Comparison of ENCODE assay signal across 19 cellular contexts in the genomic region with DNA sequence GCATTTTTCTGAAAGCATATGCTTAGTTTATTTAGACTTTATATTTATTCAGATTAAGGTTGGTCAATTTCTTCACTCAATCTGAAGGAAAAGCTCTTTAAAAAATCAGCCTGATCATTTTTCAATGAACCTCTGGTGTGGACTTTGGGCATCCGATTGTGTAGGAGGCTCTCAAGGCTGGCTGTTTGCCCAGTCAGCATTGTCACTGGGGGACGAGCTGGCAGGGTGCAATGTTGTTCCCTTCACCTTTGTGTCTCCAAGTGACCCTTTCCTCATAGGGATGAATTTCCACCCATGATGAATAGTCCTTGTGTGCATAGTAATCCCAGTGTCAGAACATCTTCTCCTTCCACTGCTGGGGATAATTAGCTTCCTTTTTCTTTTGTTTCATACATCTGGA.
"Had no signal": no experiment of that assay in that cellular context is flagged by ENCODE, and none has a peak within 500 bp of the region (broad histone marks: within the 10 kb centered on the region; RNA-seq: fewer than 3 reads in every experiment).

No MANE protein-coding gene starts in this region.

- H3K9me3 ChIP-seq: SK-N-SH had no signal

- H3K27ac ChIP-seq: KMS-11, RWPE1 had no signal

- H3K9ac ChIP-seq: KMS-11, SK-N-SH had no signal

- DNase-seq: IMR-90, Kasumi-1, MM.1S, NCI-H1092 treated with DMSO at 0.1 percent for 48 hours, NCI-H1436 treated with DMSO at 0.1 percent for 48 hours, NCI-H1694, NCI-H187 treated with DMSO at 0.1 percent for 48 hours, NCI-H2029 treated with DMSO at 0.1 percent for 48 hours, NCI-H2171 treated with DMSO at 0.1 percent for 48 hours, NCI-H524, NCI-H526 treated with DMSO at 0.1 percent for 48 hours, NCI-H748 treated with DMSO at 0.1 percent for 48 hours, PC-3, SHP77, SK-N-SH, SW 1271 had no signal

- H3K4me2 ChIP-seq: KMS-11, SK-N-SH had no signal

- ATAC-seq: Panc1, PC-3 had no signal
